Comparison of ENCODE assay signal across 1 cellular context in genomic region chr17:81329279-81329926, GRCh38.
TF ChIP-seq lines count a peak whose summit lies in the region.

No MANE protein-coding gene starts in this region.

TF ChIP-seq in HepG2, 621 proteins besides CTCF, POLR2A, EP300 and RAD21 (continued from another document and continues in another):
- TF ChIP-seq GMEB2 (CRISPR knock-in tag; IDR thresholded peaks at IDR 0.05; ENCODE audit: low read depth) (no peak), ZSCAN31 (CRISPR knock-in tag; IDR thresholded peaks at IDR 0.05; ENCODE audit: low read depth) (0 out of 2 replicates have a peak, but pooled peaks have one; percentile 40), ZSCAN29 (CRISPR knock-in tag; conservative IDR thresholded peaks at IDR 0.05) (no peak), CREB3 (CRISPR knock-in tag; IDR thresholded peaks at IDR 0.05) (no peak), SMAD1 (CRISPR knock-in tag; IDR thresholded peaks at IDR 0.05; ENCODE audit: borderline replicate concordance, low read depth) (no peak), DR1 (CRISPR knock-in tag; IDR thresholded peaks at IDR 0.05) (peak; percentile 46; the same call in 1 of the 2 replicates), MIER2 (CRISPR knock-in tag; IDR thresholded peaks at IDR 0.05) (no peak), HNF4A (CRISPR knock-in tag; IDR thresholded peaks at IDR 0.05) (peak; percentile 21), MEF2D (CRISPR knock-in tag; IDR thresholded peaks at IDR 0.05) (0 out of 2 replicates have a peak, but pooled peaks have one; percentile 47), ZNF446 (CRISPR knock-in tag; IDR thresholded peaks at IDR 0.05) (no peak), MAZ (IDR thresholded peaks at IDR 0.05; ENCODE audit: borderline replicate concordance, low read depth, low read length) (no peak), MAZ (CRISPR knock-in tag; IDR thresholded peaks at IDR 0.05; ENCODE audit: low read depth) (peak; percentile 14; the same call in 1 of the 2 replicates), DMAP1 (CRISPR knock-in tag; IDR thresholded peaks at IDR 0.05) (no peak; the same call in 1 of the 2 replicates), SKI (IDR thresholded peaks at IDR 0.05; ENCODE audit: partially characterized antibody) (peak; percentile 29), PCBP2 (optimal IDR thresholded peaks at IDR 0.05; ENCODE audit: low read depth, low read length, poor library complexity, severe bottlenecking) (no peak), TEAD2 (CRISPR knock-in tag; IDR thresholded peaks at IDR 0.05) (no peak), ZNF333 (CRISPR knock-in tag; IDR thresholded peaks at IDR 0.05; ENCODE audit: borderline replicate concordance) (no peak), MTA1 (CRISPR knock-in tag; IDR thresholded peaks at IDR 0.05; ENCODE audit: borderline replicate concordance) (no peak), NFKBIZ (CRISPR knock-in tag; IDR thresholded peaks at IDR 0.05) (no peak), PRDM15 (CRISPR knock-in tag; IDR thresholded peaks at IDR 0.05) (0 out of 2 replicates have a peak, but pooled peaks have one; percentile 70), KDM4B (CRISPR knock-in tag; IDR thresholded peaks at IDR 0.05) (no peak), ZZZ3 (CRISPR knock-in tag; IDR thresholded peaks at IDR 0.05; ENCODE audit: borderline replicate concordance) (no peak), ZNF484 (CRISPR knock-in tag; IDR thresholded peaks at IDR 0.05; ENCODE audit: borderline replicate concordance, low read depth) (no peak), MIXL1 (CRISPR knock-in tag; IDR thresholded peaks at IDR 0.05) (no peak), ZNF124 (CRISPR knock-in tag; IDR thresholded peaks at IDR 0.05) (no peak), ZNF792 (CRISPR knock-in tag; IDR thresholded peaks at IDR 0.05) (peak; percentile 61), BHLHE40 (IDR thresholded peaks at IDR 0.05; ENCODE audit: low read length) (no peak), EEA1 (CRISPR knock-in tag; IDR thresholded peaks at IDR 0.05; ENCODE audit: borderline replicate concordance) (no peak), CSRNP1 (CRISPR knock-in tag; IDR thresholded peaks at IDR 0.05) (no peak), ZNF3 (CRISPR knock-in tag; IDR thresholded peaks at IDR 0.05) (no peak), KLF9 (CRISPR knock-in tag; IDR thresholded peaks at IDR 0.05; ENCODE audit: low read depth) (no peak), ZMYM4 (CRISPR knock-in tag; IDR thresholded peaks at IDR 0.05) (no peak), ZFP82 (CRISPR knock-in tag; IDR thresholded peaks at IDR 0.05; ENCODE audit: borderline replicate concordance) (no peak), XRCC5 (optimal IDR thresholded peaks at IDR 0.05; ENCODE audit: low read length) (peak; percentile 63), UBTF (CRISPR knock-in tag; IDR thresholded peaks at IDR 0.05) (peak; percentile 92), ZNF670 (CRISPR knock-in tag; IDR thresholded peaks at IDR 0.05; ENCODE audit: borderline replicate concordance) (no peak), ZBED4 (CRISPR knock-in tag; IDR thresholded peaks at IDR 0.05; ENCODE audit: borderline replicate concordance) (peak; percentile 80; the same call in 1 of the 2 replicates), ZNF580 (CRISPR knock-in tag; IDR thresholded peaks at IDR 0.05; ENCODE audit: borderline replicate concordance, low read depth) (0 out of 2 replicates have a peak, but pooled peaks have one; percentile 22), ATF3 (CRISPR knock-in tag; IDR thresholded peaks at IDR 0.05) (peak; percentile 75), FOSL2 (CRISPR knock-in tag; IDR thresholded peaks at IDR 0.05) (peak; percentile 96), POGZ (CRISPR knock-in tag; IDR thresholded peaks at IDR 0.05) (no peak), ZNF574 (CRISPR knock-in tag; IDR thresholded peaks at IDR 0.05) (peak; percentile 28; the same call in 1 of the 2 replicates), ZNF768 (CRISPR knock-in tag; IDR thresholded peaks at IDR 0.05) (0 out of 2 replicates have a peak, but pooled peaks have one; percentile 43), SMAD9 (CRISPR knock-in tag; IDR thresholded peaks at IDR 0.05) (no peak), NR0B2 (CRISPR knock-in tag; IDR thresholded peaks at IDR 0.05) (0 out of 2 replicates have a peak, but pooled peaks have one; percentile 24), FOXK2 (IDR thresholded peaks at IDR 0.05) (no peak), GLI4 (CRISPR knock-in tag; IDR thresholded peaks at IDR 0.05; ENCODE audit: borderline replicate concordance) (no peak)
